ENCODE assay signal across 1 cellular context in the genomic region with DNA sequence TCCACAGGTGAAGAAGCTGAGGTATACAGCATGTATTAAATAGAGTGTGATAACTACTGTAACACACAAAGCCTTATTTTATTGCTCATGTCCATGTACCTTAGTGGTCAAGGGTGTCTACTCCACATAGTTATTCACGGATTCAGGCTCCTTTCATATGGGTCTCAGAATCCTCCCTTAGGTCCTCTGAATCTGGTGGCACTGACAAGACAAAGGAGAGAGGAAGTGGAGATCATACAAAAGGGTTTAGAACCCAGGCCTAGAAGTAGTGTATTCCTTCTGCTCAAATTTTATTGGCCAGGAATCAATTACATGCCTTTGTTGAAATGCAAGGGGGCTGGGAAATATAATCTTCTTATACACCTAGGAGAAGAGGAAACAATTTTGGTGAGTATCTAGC.
TF ChIP-seq lines count a peak whose summit lies in the region.

No MANE protein-coding gene starts in this region.

TF ChIP-seq in HepG2, 621 proteins besides CTCF, POLR2A, EP300 and RAD21 (continued from another document):
- TF ChIP-seq SNAI1 (CRISPR knock-in tag; IDR thresholded peaks at IDR 0.05; ENCODE audit: borderline replicate concordance) (no peak), RARA (CRISPR knock-in tag; IDR thresholded peaks at IDR 0.05) (no peak), PHF20 (CRISPR knock-in tag; IDR thresholded peaks at IDR 0.05) (no peak), RARG (CRISPR knock-in tag; IDR thresholded peaks at IDR 0.05; ENCODE audit: low read depth) (no peak), SKI (IDR thresholded peaks at IDR 0.05; ENCODE audit: partially characterized antibody) (no peak), ZNF180 (CRISPR knock-in tag; IDR thresholded peaks at IDR 0.05; ENCODE audit: borderline replicate concordance, low read depth) (no peak)
TF ChIP-seq in HepG2: peak in this region for 0.
